In genomic region chr12:70217416-70217815, GRCh38 we compare ENCODE assay signal across 17 cellular contexts. TPM values are rescaled to one million over a fixed set of nuclear protein-coding genes. Genes with fewer than 3 reads are reported as not detected.
DNase-seq lines count a peak whose midpoint lies in the region; ATAC-seq and TF ChIP-seq lines count a peak whose summit lies in the region.
"Had no signal": no experiment of that assay in that cellular context is flagged by ENCODE, and none has a peak within 500 bp of the region (broad histone marks: within the 10 kb centered on the region; RNA-seq: fewer than 3 reads in every experiment).

No MANE protein-coding gene starts in this region.

- no peak overlapping the region for H2BK15ac ChIP-seq in mesendoderm (replicated peaks; ENCODE audit: low read depth)

- no peak overlapping the region for H4K5ac ChIP-seq in mesendoderm (ENCODE audit: low read length)

- intact Hi-C loops in tibial artery (cut with DNase I; ENCODE audit: low total_unique reads) = no loop called here

- peaks cover 13 to 26% (median 21%) of the 10 kb centered on the region in 3 donors for H3K36me3 Mint-ChIP-seq in naive thymus-derived CD8-positive, alpha-beta T cell

- H3K27ac ChIP-seq in mesendoderm (ENCODE audit: low read depth, low read length) (no peak overlapping the region), tibial artery (no peak overlapping the region)
- H3K27ac ChIP-seq: 22Rv1; A549; BLaER1 treated with 17β-estradiol and CSF1 and Interleukin-3, amounts not matched to agents 10 nM and 100 nM; C4-2B had no signal

- no peaks in the 10 kb centered on the region for H3K4me1 Mint-ChIP-seq in naive thymus-derived CD8-positive, alpha-beta T cell
- H3K4me1 Mint-ChIP-seq: B cell had no signal

- POLR2A ChIA-PET in naive thymus-derived CD8-positive, alpha-beta T cell (lab: Charles Lee) = no interaction called here

- no peak overlapping the region for H2BK120ac ChIP-seq in mesendoderm (ENCODE audit: low read depth, low read length)

- H3K36me3 ChIP-seq in mesendoderm (ENCODE audit: control insufficient read depth, insufficient read depth, low read length) (no peaks in the 10 kb centered on the region), tibial artery (peaks cover 7 to 30% (median 17%) of the 10 kb centered on the region in 3 donors)

- no peak overlapping the region for H3K4ac ChIP-seq in mesendoderm (ENCODE audit: low read depth, low read length)

- no peaks in the 10 kb centered on the region for H3K27me3 Mint-ChIP-seq in naive thymus-derived CD8-positive, alpha-beta T cell
- H3K27me3 Mint-ChIP-seq: B cell; CD4-positive, alpha-beta T cell had no signal

- no peak overlapping the region for H2BK5ac ChIP-seq in mesendoderm (ENCODE audit: low read length)

- H4K8ac ChIP-seq in mesendoderm (ENCODE audit: low read depth, low read length) = peak overlapping the region; percentile 39

- peak overlapping the region in 1 of 10 donors; percentile 7 for H3K27ac Mint-ChIP-seq in naive thymus-derived CD8-positive, alpha-beta T cell
- H3K27ac Mint-ChIP-seq: B cell; CD4-positive, alpha-beta T cell; CD8-positive, alpha-beta T cell had no signal

- no peak overlapping the region for H3K23ac ChIP-seq in mesendoderm (ENCODE audit: low read length)

- no peak overlapping the region for H2AK5ac ChIP-seq in mesendoderm (ENCODE audit: low read length)

- H3K9ac ChIP-seq in mesendoderm (ENCODE audit: low read length) = no peak overlapping the region
- H3K9ac ChIP-seq: BLaER1 treated with 17β-estradiol and CSF1 and Interleukin-3, amounts not matched to agents 10 nM and 100 nM had no signal

- H3K4me3 ChIP-seq in mesendoderm (ENCODE audit: low read length) (no peak overlapping the region), tibial artery (no peak overlapping the region)
- H3K4me3 ChIP-seq: A549; BLaER1 treated with 17β-estradiol and CSF1 and Interleukin-3, amounts not matched to agents 10 nM and 100 nM had no signal

- H3K4me3 Mint-ChIP-seq in naive thymus-derived CD8-positive, alpha-beta T cell = no peak overlapping the region
- H3K4me3 Mint-ChIP-seq: B cell; CD4-positive, alpha-beta T cell; CD8-positive, alpha-beta T cell had no signal

- no peaks in the 10 kb centered on the region for H3K79me1 ChIP-seq in mesendoderm (ENCODE audit: low read length)

- ATAC-seq in naive thymus-derived CD8-positive, alpha-beta T cell = no peak
- ATAC-seq: A549; CD8-positive, alpha-beta T cell had no signal

- peaks cover 0 to 24% (median 4%) of the 10 kb centered on the region in 3 donors for H3K9me3 ChIP-seq in tibial artery

- no peak overlapping the region for H3K4me2 ChIP-seq in mesendoderm (ENCODE audit: low read length)
- H3K4me2 ChIP-seq: A549; BLaER1 treated with 17β-estradiol and CSF1 and Interleukin-3, amounts not matched to agents 10 nM and 100 nM had no signal

- no peaks in the 10 kb centered on the region for H3K79me2 ChIP-seq in mesendoderm (ENCODE audit: control insufficient read depth, insufficient read depth, low read length)

- H3K9me3 Mint-ChIP-seq in naive thymus-derived CD8-positive, alpha-beta T cell = peaks cover 9 to 27% (median 20%) of the 10 kb centered on the region in 9 donors

- H3K18ac ChIP-seq in mesendoderm (ENCODE audit: low read length) = no peak overlapping the region

- no peak for TF ChIP-seq CTCF in tibial artery (IDR thresholded peaks at IDR 0.05)

- no peak overlapping the region for H3K56ac ChIP-seq in mesendoderm (ENCODE audit: low read length)

- no peaks in the 10 kb centered on the region for H3K4me1 ChIP-seq in mesendoderm (ENCODE audit: control insufficient read depth, low read depth, low read length)
- no peaks in the 10 kb centered on the region for H3K4me1 ChIP-seq in tibial artery
- H3K4me1 ChIP-seq: A549; BLaER1 treated with 17β-estradiol and CSF1 and Interleukin-3, amounts not matched to agents 10 nM and 100 nM; Caco-2 had no signal

- DNase-seq in NCI-H82 (lab: John Stamatoyannopoulos, UW) = peak; percentile 66
- no peak for DNase-seq in NCI-H82 treated with DMSO at 0.1 percent for 48 hours (lab: John Stamatoyannopoulos, UW; ENCODE audit: unreplicated experiment)
- no peak for DNase-seq in mesendoderm
- DNase-seq in tibial artery = no peak
- no peak for DNase-seq in naive thymus-derived CD8-positive, alpha-beta T cell
- DNase-seq: AML-193; Caco-2; Calu3; CD4-positive, alpha-beta T cell; CD8-positive, alpha-beta T cell; DMS79 treated with DMSO at 0.1 percent for 48 hours; GF-D8 had no signal

- no peaks in the 10 kb centered on the region for H3K27me3 ChIP-seq in mesendoderm (ENCODE audit: insufficient read depth, low read length, poor library complexity)
- no peaks in the 10 kb centered on the region for H3K27me3 ChIP-seq in tibial artery
- H3K27me3 ChIP-seq: BLaER1 treated with 17β-estradiol and CSF1 and Interleukin-3, amounts not matched to agents 10 nM and 100 nM had no signal

RNA-seq across cellular contexts. Expression of gene CNOT2, which starts 25.8 kb away (rescaled TPM):
- 187 TPM for polyA plus RNA-seq in mesendoderm (2013, experiment 1 of 2)
- polyA plus RNA-seq in mesendoderm (2013, experiment 2 of 2) = 178 TPM
- 100 to 1,000 TPM; 140 to 143 TPM for total RNA-seq in naive thymus-derived CD8-positive, alpha-beta T cell
- 100 to 1,000 TPM; 110 to 124 (median 119) TPM for polyA plus RNA-seq in naive thymus-derived CD8-positive, alpha-beta T cell
